In the genomic region with DNA sequence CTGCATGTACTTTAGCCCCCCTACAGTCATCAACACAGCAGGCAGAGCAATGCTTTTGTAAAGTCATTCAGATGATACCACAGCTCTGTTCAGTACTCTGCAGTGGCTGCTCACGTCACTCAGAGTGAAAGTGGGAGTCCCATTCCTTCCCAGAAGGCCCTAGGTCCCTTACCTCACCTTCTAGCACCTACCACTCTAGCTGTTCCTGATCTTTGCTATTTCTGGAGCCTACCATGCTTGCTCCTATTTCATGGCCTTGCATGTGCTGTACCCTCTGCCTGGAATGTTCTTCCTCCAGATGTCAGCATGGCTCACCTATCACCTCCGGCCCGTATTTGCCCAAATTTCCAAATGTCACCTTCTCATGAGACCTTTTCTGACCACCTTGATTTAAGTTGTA, we compare ENCODE assay signal across 19 cellular contexts.
"Had no signal": no experiment of that assay in that cellular context is flagged by ENCODE, and none has a peak within 500 bp of the region (broad histone marks: within the 10 kb centered on the region; RNA-seq: fewer than 3 reads in every experiment).

No MANE protein-coding gene starts in this region.

- H3K36me3 ChIP-seq: neural progenitor cell, sigmoid colon, spleen, thoracic aorta, tibial nerve, upper lobe of right lung, vagina had no signal

- H3K27ac ChIP-seq: neural progenitor cell, parathyroid adenoma, sigmoid colon, spleen, thoracic aorta, tibial nerve, upper lobe of right lung, vagina had no signal

- H2AFZ ChIP-seq: neural progenitor cell, parathyroid adenoma had no signal

- H3K9ac ChIP-seq: neural progenitor cell, parathyroid adenoma had no signal

- H3K79me2 ChIP-seq: parathyroid adenoma had no signal

- H3K4me2 ChIP-seq: neural progenitor cell had no signal

- H3K27me3 ChIP-seq: neural progenitor cell, sigmoid colon, spleen, tibial nerve, upper lobe of right lung, vagina had no signal

- DNase-seq: cortex of kidney; effector memory CD8-positive, alpha-beta T cell; erythroblast; hippocampal formation; left colon; naive thymus-derived CD4-positive, alpha-beta T cell; sigmoid colon; spleen; stimulated activated CD4-positive, alpha-beta T cell treated with anti-CD3 and anti-CD28 coated beads, Interleukin-4, amount 100 ng/mL, for 4 hours; stimulated activated naive CD8-positive, alpha-beta T cell treated with anti-CD3 and anti-CD28 coated beads, Interleukin-15, Interleukin-2, amounts not matched to agents 100 U/mL and 50 U/mL, for 24 hours; substantia nigra; upper lobe of right lung had no signal

- ATAC-seq: effector memory CD8-positive, alpha-beta T cell; left colon; naive thymus-derived CD4-positive, alpha-beta T cell; stimulated activated memory B cell treated with anti-CD40 and anti-IgM and Interleukin-4, amounts not matched to agents 10 μg/mL and 1 μg/mL and 100 μg/mL, for 72 hours; stimulated activated naive CD8-positive, alpha-beta T cell treated with anti-CD3 and anti-CD28 coated beads, Interleukin-15, Interleukin-2, amounts not matched to agents 100 U/mL and 50 U/mL, for 24 hours; upper lobe of right lung had no signal

- H3K4me1 ChIP-seq: neural progenitor cell, parathyroid adenoma, sigmoid colon, spleen, upper lobe of right lung, vagina had no signal

- H3K9me3 ChIP-seq: sigmoid colon, spleen, thoracic aorta, tibial nerve, upper lobe of right lung, vagina had no signal

- H3K4me3 ChIP-seq: lung, neural progenitor cell, sigmoid colon, spleen, thoracic aorta, tibial nerve, upper lobe of right lung, vagina had no signal
